9 cellular contexts compared by ENCODE assay signal in genomic region chr13:98033277-98034247, GRCh38.
A peak's percentile ranks its signal among the peaks of the same experiment; 100 is the strongest.
DNase-seq lines count a peak whose midpoint lies in the region; ATAC-seq and TF ChIP-seq lines count a peak whose summit lies in the region.
"Had no signal": no experiment of that assay in that cellular context is flagged by ENCODE, and none has a peak within 500 bp of the region (broad histone marks: within the 10 kb centered on the region; RNA-seq: fewer than 3 reads in every experiment).

No MANE protein-coding gene starts in this region.

- no peaks in the 10 kb centered on the region for H3K36me3 Mint-ChIP-seq in WTC11

- POLR2A ChIA-PET in WTC11 (lab: Charles Lee), result interaction anchor here (0.7 kb wide), 1 partner anchor 397 kb away, joined by 3 read pairs; no protein-coding TSS in a partner anchor

- ATAC-seq in HG02943 (IDR thresholded peaks at IDR 0.05; ENCODE audit: low read depth, unreplicated experiment) (peak; percentile 61), WTC11 (peak; percentile 44), GM21360 (IDR thresholded peaks at IDR 0.05; ENCODE audit: unreplicated experiment) (no peak), GM21381 (IDR thresholded peaks at IDR 0.05; ENCODE audit: unreplicated experiment) (no peak), Right ventricle myocardium superior (ENCODE audit: poor library complexity) (no peak)
- ATAC-seq: mucosa of descending colon had no signal

- TF ChIP-seq CTCF in AG10803 (conservative IDR thresholded peaks at IDR 0.05; ENCODE audit: low read length) (peak; percentile 64), WTC11 (IDR thresholded peaks at IDR 0.05) (no peak)

- no peak overlapping the region for H3K4me3 Mint-ChIP-seq in WTC11

- peak; percentile 81 for DNase-seq in AG10803 (ENCODE audit: low read depth)
- DNase-seq in WTC11 (ENCODE audit: low spot score), result peak; percentile 20
- DNase-seq in kidney tubule cell (ENCODE audit: low spot score), result peak; percentile 87
- DNase-seq in GOT3 (lab: John Stamatoyannopoulos, UW), result no peak
- DNase-seq in Right ventricle myocardium superior, result no peak

- intact Hi-C loops in Right ventricle myocardium superior (cut with DNase I), result no loop called here

- H3K9me3 Mint-ChIP-seq in WTC11, result no peaks in the 10 kb centered on the region

- no peak overlapping the region for H3K27ac Mint-ChIP-seq in WTC11

- no peak overlapping the region for H3K4me3 ChIP-seq in AG10803 (ENCODE audit: low read length)
- H3K4me3 ChIP-seq: mucosa of descending colon had no signal

- H3K4me1 Mint-ChIP-seq in WTC11, result peaks cover 3% of the 10 kb centered on the region; the same call in 1 of the 2 replicates

- CTCF ChIA-PET in WTC11 (lab: Charles Lee), result interaction anchor here (0.6 to 2.6 kb wide), 37 partner anchors 9 to 640 kb away, joined by 3 to 30 read pairs (median 4); no protein-coding TSS in a partner anchor

- no peaks in the 10 kb centered on the region for H3K27me3 Mint-ChIP-seq in WTC11 (ENCODE audit: low read depth)

TF ChIP-seq in WTC11, 78 proteins besides CTCF, POLR2A, EP300 and RAD21:
- TF ChIP-seq AR (CRISPR knock-in tag; IDR thresholded peaks at IDR 0.05), result no peak
- no peak for TF ChIP-seq FOXK1 (CRISPR knock-in tag; IDR thresholded peaks at IDR 0.05)
- TF ChIP-seq ZNF121 (CRISPR knock-in tag; IDR thresholded peaks at IDR 0.05), result peak; percentile 85; the same call in 1 of the 2 replicates
- no peak for TF ChIP-seq NR2C2 (CRISPR knock-in tag; IDR thresholded peaks at IDR 0.05)

Comparison
In these comparisons a context has a peak if more than half of its experiments do, and no peak if none do; other contexts are left out.
1. DNase-seq: peak in AG10803 (single experiment), WTC11 (single experiment) and kidney tubule cell (single experiment); none in GOT3 (single experiment) and Right ventricle myocardium superior (single experiment).
2. ATAC-seq: peak in HG02943 (single experiment) and WTC11 (single experiment); none in GM21360 (single experiment), GM21381 (single experiment) and Right ventricle myocardium superior (single experiment).